Comparison of ENCODE assay signal across 1 cellular context in genomic region chr10:27099916-27100799, GRCh38.
TF ChIP-seq lines count a peak whose summit lies in the region.

Gene ANKRD26 (minus strand): TSS chr10:27100494. CDS start chr10:27100326, 168 bp downstream.

TF ChIP-seq in HepG2, 621 proteins besides CTCF, POLR2A, EP300 and RAD21 (continued from another document and continues in another):
- TF ChIP-seq, protein P1, sequence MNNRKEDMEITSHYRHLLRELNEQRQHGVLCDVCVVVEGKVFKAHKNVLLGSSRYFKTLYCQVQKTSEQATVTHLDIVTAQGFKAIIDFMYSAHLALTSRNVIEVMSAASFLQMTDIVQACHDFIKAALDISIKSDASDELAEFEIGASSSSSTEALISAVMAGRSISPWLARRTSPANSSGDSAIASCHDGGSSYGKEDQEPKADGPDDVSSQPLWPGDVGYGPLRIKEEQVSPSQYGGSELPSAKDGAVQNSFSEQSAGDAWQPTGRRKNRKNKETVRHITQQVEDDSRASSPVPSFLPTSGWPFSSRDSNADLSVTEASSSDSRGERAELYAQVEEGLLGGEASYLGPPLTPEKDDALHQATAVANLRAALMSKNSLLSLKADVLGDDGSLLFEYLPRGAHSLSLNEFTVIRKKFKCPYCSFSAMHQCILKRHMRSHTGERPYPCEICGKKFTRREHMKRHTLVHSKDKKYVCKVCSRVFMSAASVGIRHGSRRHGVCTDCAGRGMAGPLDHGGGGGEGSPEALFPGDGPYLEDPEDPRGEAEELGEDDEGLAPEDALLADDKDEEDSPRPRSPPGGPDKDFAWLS (CRISPR knock-in tag; IDR thresholded peaks at IDR 0.05; ENCODE audit: borderline replicate concordance), result no peak
- TF ChIP-seq ZNF142 (CRISPR knock-in tag; IDR thresholded peaks at IDR 0.05) (no peak), DNMT1 (CRISPR knock-in tag; IDR thresholded peaks at IDR 0.05) (no peak; the same call in 1 of the 2 replicates), ZNF138 (CRISPR knock-in tag; IDR thresholded peaks at IDR 0.05; ENCODE audit: low read depth) (no peak), MED1 (CRISPR knock-in tag; IDR thresholded peaks at IDR 0.05) (no peak; the same call in 1 of the 2 replicates), RARA (CRISPR knock-in tag; IDR thresholded peaks at IDR 0.05) (peak; percentile 13; the same call in 1 of the 2 replicates), ZNF260 (CRISPR knock-in tag; IDR thresholded peaks at IDR 0.05; ENCODE audit: borderline replicate concordance, low read depth) (no peak), NFYC (CRISPR knock-in tag; IDR thresholded peaks at IDR 0.05) (no peak), ZNF510 (CRISPR knock-in tag; IDR thresholded peaks at IDR 0.05; ENCODE audit: low read depth) (0 out of 2 replicates have a peak, but pooled peaks have one; percentile 27), MEIS2 (CRISPR knock-in tag; IDR thresholded peaks at IDR 0.05) (no peak), ZC3H4 (CRISPR knock-in tag; IDR thresholded peaks at IDR 0.05; ENCODE audit: borderline replicate concordance) (no peak), BRF2 (CRISPR knock-in tag; IDR thresholded peaks at IDR 0.05) (no peak), NFIC (IDR thresholded peaks at IDR 0.05; ENCODE audit: low read length) (no peak), ZBTB14 (CRISPR knock-in tag; IDR thresholded peaks at IDR 0.05) (no peak), MYPOP (CRISPR knock-in tag; IDR thresholded peaks at IDR 0.05) (0 out of 2 replicates have a peak, but pooled peaks have one; percentile 22), BRD4 (CRISPR knock-in tag; IDR thresholded peaks at IDR 0.05) (no peak), ZNF841 (CRISPR knock-in tag; IDR thresholded peaks at IDR 0.05; ENCODE audit: borderline replicate concordance) (no peak), ZNF20 (CRISPR knock-in tag; IDR thresholded peaks at IDR 0.05) (no peak), ZBTB7A (CRISPR knock-in tag; IDR thresholded peaks at IDR 0.05) (no peak), ZNF788 (CRISPR knock-in tag; IDR thresholded peaks at IDR 0.05; ENCODE audit: borderline replicate concordance) (peak; percentile 70; the same call in 1 of the 2 replicates), ZNF281 (CRISPR knock-in tag; IDR thresholded peaks at IDR 0.05; ENCODE audit: borderline replicate concordance) (no peak), ZNF556 (CRISPR knock-in tag; IDR thresholded peaks at IDR 0.05; ENCODE audit: borderline replicate concordance) (no peak; the same call in 1 of the 2 replicates), ZBTB42 (CRISPR knock-in tag; IDR thresholded peaks at IDR 0.05) (no peak), ZNF891 (CRISPR knock-in tag; IDR thresholded peaks at IDR 0.05) (0 out of 2 replicates have a peak, but pooled peaks have one; percentile 49), ZMYM4 (CRISPR knock-in tag; IDR thresholded peaks at IDR 0.05) (peak; percentile 63), KLF15 (CRISPR knock-in tag; IDR thresholded peaks at IDR 0.05; ENCODE audit: borderline replicate concordance) (no peak), ZNF232 (CRISPR knock-in tag; IDR thresholded peaks at IDR 0.05; ENCODE audit: borderline replicate concordance) (no peak), AGO2 (optimal IDR thresholded peaks at IDR 0.05; ENCODE audit: low read depth, low read length) (peak; percentile 45), PPARG (CRISPR knock-in tag; conservative IDR thresholded peaks at IDR 0.05) (no peak; the same call in 1 of the 2 replicates)
- TF ChIP-seq, protein P2, sequence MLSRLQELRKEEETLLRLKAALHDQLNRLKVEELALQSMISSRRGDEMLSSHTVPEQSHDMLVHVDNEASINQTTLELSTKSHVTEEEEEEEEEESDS (CRISPR knock-in tag; IDR thresholded peaks at IDR 0.05; ENCODE audit: borderline replicate concordance), result no peak
- TF ChIP-seq, protein P3, sequence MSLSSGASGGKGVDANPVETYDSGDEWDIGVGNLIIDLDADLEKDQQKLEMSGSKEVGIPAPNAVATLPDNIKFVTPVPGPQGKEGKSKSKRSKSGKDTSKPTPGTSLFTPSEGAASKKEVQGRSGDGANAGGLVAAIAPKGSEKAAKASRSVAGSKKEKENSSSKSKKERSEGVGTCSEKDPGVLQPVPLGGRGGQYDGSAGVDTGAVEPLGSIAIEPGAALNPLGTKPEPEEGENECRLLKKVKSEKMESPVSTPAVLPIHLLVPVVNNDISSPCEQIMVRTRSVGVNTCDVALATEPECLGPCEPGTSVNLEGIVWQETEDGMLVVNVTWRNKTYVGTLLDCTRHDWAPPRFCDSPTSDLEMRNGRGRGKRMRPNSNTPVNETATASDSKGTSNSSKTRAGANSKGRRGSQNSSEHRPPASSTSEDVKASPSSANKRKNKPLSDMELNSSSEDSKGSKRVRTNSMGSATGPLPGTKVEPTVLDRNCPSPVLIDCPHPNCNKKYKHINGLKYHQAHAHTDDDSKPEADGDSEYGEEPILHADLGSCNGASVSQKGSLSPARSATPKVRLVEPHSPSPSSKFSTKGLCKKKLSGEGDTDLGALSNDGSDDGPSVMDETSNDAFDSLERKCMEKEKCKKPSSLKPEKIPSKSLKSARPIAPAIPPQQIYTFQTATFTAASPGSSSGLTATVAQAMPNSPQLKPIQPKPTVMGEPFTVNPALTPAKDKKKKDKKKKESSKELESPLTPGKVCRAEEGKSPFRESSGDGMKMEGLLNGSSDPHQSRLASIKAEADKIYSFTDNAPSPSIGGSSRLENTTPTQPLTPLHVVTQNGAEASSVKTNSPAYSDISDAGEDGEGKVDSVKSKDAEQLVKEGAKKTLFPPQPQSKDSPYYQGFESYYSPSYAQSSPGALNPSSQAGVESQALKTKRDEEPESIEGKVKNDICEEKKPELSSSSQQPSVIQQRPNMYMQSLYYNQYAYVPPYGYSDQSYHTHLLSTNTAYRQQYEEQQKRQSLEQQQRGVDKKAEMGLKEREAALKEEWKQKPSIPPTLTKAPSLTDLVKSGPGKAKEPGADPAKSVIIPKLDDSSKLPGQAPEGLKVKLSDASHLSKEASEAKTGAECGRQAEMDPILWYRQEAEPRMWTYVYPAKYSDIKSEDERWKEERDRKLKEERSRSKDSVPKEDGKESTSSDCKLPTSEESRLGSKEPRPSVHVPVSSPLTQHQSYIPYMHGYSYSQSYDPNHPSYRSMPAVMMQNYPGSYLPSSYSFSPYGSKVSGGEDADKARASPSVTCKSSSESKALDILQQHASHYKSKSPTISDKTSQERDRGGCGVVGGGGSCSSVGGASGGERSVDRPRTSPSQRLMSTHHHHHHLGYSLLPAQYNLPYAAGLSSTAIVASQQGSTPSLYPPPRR (CRISPR knock-in tag; IDR thresholded peaks at IDR 0.05; ENCODE audit: borderline replicate concordance), result no peak
- TF ChIP-seq, protein P4, sequence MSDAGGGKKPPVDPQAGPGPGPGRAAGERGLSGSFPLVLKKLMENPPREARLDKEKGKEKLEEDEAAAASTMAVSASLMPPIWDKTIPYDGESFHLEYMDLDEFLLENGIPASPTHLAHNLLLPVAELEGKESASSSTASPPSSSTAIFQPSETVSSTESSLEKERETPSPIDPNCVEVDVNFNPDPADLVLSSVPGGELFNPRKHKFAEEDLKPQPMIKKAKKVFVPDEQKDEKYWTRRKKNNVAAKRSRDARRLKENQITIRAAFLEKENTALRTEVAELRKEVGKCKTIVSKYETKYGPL (CRISPR knock-in tag; IDR thresholded peaks at IDR 0.05), result no peak
